ENCODE assay signal across 1 cellular context in the genomic region with DNA sequence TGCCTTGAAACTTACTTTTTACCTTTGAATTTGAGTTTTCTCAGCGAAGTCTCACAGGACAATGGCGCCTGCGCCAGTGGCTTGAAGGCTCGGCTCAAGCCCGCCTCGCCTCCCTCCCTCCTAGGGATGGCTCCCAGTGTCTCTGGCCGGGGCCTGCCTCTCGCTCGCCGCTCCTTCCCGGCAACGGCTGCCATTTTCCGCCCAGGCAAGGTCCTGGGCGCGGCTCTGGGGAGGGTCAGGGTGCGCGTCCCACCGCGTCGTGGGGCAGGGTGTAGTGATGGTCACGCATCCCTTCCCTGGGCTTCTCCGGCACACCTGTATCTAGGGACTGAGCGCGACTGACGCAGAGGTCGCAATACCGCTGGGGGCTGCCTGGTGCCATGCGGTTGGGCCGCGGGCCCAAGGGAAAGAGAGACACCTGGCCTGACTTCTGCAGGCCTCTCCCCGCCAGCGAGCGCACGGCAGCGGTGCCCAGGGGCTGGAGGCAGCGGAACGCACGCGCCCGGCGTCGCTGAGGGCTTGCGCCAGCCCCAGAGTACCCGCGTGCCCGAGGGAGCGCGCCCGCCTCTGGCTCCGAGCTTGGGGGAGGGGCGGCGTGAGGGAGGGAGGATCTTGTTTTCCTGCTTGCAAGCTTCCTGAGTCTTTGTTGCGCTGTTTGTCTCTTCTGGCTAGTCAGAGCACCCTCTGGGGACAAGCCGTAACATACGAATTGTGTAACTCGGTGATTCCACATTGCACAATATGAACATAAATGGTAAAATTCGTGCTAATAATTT.
TF ChIP-seq lines count a peak whose summit lies in the region.

No MANE protein-coding gene starts in this region.

TF ChIP-seq in HepG2, 621 proteins besides CTCF, POLR2A, EP300 and RAD21 (continued from another document and continues in another):
- TF ChIP-seq, protein P1, sequence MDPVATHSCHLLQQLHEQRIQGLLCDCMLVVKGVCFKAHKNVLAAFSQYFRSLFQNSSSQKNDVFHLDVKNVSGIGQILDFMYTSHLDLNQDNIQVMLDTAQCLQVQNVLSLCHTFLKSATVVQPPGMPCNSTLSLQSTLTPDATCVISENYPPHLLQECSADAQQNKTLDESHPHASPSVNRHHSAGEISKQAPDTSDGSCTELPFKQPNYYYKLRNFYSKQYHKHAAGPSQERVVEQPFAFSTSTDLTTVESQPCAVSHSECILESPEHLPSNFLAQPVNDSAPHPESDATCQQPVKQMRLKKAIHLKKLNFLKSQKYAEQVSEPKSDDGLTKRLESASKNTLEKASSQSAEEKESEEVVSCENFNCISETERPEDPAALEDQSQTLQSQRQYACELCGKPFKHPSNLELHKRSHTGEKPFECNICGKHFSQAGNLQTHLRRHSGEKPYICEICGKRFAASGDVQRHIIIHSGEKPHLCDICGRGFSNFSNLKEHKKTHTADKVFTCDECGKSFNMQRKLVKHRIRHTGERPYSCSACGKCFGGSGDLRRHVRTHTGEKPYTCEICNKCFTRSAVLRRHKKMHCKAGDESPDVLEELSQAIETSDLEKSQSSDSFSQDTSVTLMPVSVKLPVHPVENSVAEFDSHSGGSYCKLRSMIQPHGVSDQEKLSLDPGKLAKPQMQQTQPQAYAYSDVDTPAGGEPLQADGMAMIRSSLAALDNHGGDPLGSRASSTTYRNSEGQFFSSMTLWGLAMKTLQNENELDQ (CRISPR knock-in tag; IDR thresholded peaks at IDR 0.05; ENCODE audit: borderline replicate concordance) = no peak
- TF ChIP-seq ZNF749 (CRISPR knock-in tag; IDR thresholded peaks at IDR 0.05; ENCODE audit: borderline replicate concordance) (no peak), ZNF101 (CRISPR knock-in tag; IDR thresholded peaks at IDR 0.05; ENCODE audit: borderline replicate concordance, low read depth) (no peak), ZFY (CRISPR knock-in tag; IDR thresholded peaks at IDR 0.05) (peak; percentile 53), SMARCE1 (IDR thresholded peaks at IDR 0.05; ENCODE audit: borderline replicate concordance) (no peak), CCAR2 (optimal IDR thresholded peaks at IDR 0.05; ENCODE audit: low read depth, low read length) (no peak), ZNF766 (CRISPR knock-in tag; IDR thresholded peaks at IDR 0.05; ENCODE audit: borderline replicate concordance) (0 out of 2 replicates have a peak, but pooled peaks have one; percentile 35), MTA1 (CRISPR knock-in tag; IDR thresholded peaks at IDR 0.05; ENCODE audit: borderline replicate concordance) (no peak), NR2C2 (CRISPR knock-in tag; IDR thresholded peaks at IDR 0.05; ENCODE audit: borderline replicate concordance) (0 out of 2 replicates have a peak, but pooled peaks have one; percentile 18), SALL1 (CRISPR knock-in tag; IDR thresholded peaks at IDR 0.05) (peak; percentile 74), ZNF546 (CRISPR knock-in tag; conservative IDR thresholded peaks at IDR 0.05) (peak; percentile 58; the same call in 1 of the 2 replicates), ZNF33A (CRISPR knock-in tag; IDR thresholded peaks at IDR 0.05; ENCODE audit: borderline replicate concordance) (no peak), FOXC1 (CRISPR knock-in tag; IDR thresholded peaks at IDR 0.05; ENCODE audit: borderline replicate concordance) (0 out of 2 replicates have a peak, but pooled peaks have one; percentile 40), PLSCR1 (CRISPR knock-in tag; IDR thresholded peaks at IDR 0.05; ENCODE audit: borderline replicate concordance) (no peak), HNRNPK (IDR thresholded peaks at IDR 0.05; ENCODE audit: low read depth, low read length, poor library complexity, severe bottlenecking) (no peak), TOE1 (CRISPR knock-in tag; IDR thresholded peaks at IDR 0.05) (no peak), IRF2 (CRISPR knock-in tag; IDR thresholded peaks at IDR 0.05) (peak; percentile 72), ZSCAN9 (CRISPR knock-in tag; IDR thresholded peaks at IDR 0.05; ENCODE audit: borderline replicate concordance) (no peak), ZKSCAN8 (CRISPR knock-in tag; IDR thresholded peaks at IDR 0.05; ENCODE audit: borderline replicate concordance) (no peak), HNRNPUL1 (IDR thresholded peaks at IDR 0.05; ENCODE audit: low read depth, low read length) (no peak), TFDP2 (CRISPR knock-in tag; IDR thresholded peaks at IDR 0.05) (peak; percentile 56), ZNF17 (CRISPR knock-in tag; IDR thresholded peaks at IDR 0.05) (no peak), HMGXB3 (CRISPR knock-in tag; IDR thresholded peaks at IDR 0.05; ENCODE audit: borderline replicate concordance) (no peak)
- TF ChIP-seq, protein P2, sequence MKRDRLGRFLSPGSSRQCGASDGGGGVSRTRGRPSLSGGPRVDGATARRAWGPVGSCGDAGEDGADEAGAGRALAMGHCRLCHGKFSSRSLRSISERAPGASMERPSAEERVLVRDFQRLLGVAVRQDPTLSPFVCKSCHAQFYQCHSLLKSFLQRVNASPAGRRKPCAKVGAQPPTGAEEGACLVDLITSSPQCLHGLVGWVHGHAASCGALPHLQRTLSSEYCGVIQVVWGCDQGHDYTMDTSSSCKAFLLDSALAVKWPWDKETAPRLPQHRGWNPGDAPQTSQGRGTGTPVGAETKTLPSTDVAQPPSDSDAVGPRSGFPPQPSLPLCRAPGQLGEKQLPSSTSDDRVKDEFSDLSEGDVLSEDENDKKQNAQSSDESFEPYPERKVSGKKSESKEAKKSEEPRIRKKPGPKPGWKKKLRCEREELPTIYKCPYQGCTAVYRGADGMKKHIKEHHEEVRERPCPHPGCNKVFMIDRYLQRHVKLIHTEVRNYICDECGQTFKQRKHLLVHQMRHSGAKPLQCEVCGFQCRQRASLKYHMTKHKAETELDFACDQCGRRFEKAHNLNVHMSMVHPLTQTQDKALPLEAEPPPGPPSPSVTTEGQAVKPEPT (CRISPR knock-in tag; IDR thresholded peaks at IDR 0.05; ENCODE audit: low read depth) = no peak
- TF ChIP-seq, protein P3, sequence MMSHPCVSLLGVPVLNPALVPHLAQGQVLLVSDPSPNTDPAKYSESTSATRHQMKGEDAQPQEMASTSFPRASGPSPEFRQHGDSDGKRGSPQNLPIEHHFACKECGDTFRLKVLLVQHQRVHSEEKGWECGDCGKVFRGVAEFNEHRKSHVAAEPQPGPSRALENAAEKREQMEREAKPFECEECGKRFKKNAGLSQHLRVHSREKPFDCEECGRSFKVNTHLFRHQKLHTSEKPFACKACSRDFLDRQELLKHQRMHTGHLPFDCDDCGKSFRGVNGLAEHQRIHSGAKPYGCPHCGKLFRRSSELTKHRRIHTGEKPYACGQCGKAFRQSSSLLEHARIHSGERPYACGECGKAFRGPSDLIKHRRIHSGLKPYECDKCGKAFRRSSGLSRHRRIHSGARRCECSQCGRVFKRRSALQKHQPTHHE (CRISPR knock-in tag; IDR thresholded peaks at IDR 0.05; ENCODE audit: borderline replicate concordance) = no peak
- TF ChIP-seq, protein P4, sequence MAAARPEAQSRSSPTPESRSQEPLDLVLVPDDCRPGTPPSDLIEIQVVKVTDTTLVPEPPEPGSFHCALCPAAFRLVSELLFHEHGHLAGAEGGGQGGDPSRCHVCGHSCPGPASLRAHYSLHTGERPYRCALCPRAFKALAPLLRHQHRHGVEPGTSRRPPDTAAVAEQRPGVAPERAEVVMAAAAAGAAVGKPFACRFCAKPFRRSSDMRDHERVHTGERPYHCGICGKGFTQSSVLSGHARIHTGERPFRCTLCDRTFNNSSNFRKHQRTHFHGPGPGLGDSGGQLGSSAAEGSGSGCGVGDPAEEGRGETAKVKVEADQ (CRISPR knock-in tag; IDR thresholded peaks at IDR 0.05; ENCODE audit: borderline replicate concordance) = no peak
- TF ChIP-seq, protein P5, sequence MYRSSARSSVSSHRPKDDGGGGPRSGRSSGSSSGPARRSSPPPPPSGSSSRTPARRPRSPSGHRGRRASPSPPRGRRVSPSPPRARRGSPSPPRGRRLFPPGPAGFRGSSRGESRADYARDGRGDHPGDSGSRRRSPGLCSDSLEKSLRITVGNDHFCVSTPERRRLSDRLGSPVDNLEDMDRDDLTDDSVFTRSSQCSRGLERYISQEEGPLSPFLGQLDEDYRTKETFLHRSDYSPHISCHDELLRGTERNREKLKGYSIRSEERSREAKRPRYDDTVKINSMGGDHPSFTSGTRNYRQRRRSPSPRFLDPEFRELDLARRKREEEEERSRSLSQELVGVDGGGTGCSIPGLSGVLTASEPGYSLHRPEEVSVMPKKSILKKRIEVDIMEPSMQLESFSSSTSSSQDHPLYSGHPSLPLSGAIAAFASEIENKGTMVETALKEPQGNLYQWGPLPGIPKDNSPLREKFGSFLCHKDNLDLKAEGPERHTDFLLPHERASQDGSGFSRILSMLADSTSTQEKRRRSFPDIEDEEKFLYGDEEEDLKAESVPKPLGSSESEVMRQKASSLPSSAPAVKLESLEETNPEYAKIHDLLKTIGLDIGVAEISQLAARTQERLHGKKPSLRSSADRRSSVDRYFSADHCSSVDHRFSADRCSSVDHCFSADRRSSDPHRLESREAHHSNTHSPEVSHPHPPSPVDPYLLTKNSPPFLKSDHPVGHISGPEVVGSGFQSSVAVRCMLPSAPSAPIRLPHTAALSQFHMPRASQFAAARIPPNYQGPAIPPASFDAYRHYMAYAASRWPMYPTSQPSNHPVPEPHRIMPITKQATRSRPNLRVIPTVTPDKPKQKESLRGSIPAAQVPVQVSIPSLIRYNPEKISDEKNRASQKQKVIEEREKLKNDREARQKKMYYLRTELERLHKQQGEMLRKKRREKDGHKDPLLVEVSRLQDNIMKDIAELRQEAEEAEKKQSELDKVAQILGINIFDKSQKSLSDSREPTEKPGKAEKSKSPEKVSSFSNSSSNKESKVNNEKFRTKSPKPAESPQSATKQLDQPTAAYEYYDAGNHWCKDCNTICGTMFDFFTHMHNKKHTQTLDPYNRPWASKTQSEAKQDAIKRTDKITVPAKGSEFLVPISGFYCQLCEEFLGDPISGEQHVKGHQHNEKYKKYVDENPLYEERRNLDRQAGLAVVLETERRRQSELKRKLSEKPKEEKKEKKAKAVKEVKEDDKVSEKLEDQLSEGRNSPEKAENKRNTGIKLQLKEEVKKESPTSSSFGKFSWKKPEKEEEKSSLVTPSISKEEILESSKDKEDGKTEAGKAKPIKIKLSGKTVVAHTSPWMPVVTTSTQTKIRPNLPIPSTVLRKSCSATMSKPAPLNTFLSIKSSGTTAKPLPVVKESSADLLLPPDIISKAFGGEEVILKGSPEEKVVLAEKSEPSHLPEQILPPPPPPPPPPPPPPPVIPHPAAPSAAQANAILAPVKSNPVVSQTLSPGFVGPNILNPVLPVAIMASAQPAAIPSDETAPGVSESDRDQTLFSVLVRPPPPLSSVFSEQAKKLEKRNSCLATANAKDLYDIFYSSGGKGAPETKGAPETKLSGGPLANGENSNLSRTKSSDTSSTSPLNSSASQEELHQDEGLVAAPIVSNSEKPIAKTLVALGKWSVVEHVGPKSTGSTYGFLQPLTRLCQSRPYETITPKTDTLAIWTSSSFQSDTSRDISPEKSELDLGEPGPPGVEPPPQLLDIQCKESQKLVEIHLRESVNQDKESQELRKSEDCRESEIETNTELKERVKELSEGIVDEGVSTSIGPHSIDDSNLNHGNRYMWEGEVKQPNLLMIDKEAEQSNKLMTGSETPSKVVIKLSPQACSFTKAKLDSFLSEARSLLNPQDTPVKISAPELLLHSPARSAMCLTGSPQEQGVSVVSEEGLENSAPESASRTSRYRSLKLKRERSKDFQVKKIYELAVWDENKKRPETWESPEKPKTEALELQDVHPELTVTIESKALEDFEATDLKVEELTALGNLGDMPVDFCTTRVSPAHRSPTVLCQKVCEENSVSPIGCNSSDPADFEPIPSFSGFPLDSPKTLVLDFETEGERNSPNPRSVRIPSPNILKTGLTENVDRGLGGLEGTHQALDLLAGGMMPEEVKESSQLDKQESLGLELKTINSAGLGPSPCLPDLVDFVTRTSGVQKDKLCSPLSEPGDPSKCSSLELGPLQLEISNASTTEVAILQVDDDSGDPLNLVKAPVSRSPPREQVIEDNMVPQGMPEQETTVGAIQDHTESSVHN (CRISPR knock-in tag; IDR thresholded peaks at IDR 0.05) = no peak
